In the genomic region with DNA sequence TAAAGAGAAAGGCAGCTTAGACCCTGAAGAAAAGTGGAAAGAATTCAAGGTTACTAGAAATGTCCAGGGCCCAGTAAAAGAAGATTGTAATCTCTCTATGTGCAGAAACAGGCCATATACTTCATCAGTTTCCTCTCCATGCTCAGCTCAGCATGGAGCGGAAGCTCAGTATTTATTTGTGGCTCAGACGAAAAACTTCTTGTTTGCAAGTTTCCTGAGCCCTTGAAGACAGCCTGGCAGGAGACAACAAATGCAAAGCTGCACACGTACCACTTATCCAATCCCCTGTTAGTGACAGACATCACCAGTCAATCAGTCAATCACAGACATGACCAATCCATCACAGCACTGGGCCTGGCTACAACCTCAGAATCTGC, we compare ENCODE assay signal across 11 cellular contexts. TPM values are rescaled to one million over a fixed set of nuclear protein-coding genes. Genes with fewer than 3 reads are reported as not detected.
DNase-seq lines count a peak whose midpoint lies in the region; ATAC-seq, FAIRE-seq and TF ChIP-seq lines count a peak whose summit lies in the region.
"Had no signal": no experiment of that assay in that cellular context is flagged by ENCODE, and none has a peak within 500 bp of the region (broad histone marks: within the 10 kb centered on the region; RNA-seq: fewer than 3 reads in every experiment).

No MANE protein-coding gene starts in this region.

- H3K9ac ChIP-seq in skeletal muscle tissue (ENCODE audit: low read depth in 1 of 3, low read length in 3 of 3) = no peak overlapping the region

- WGBS in small intestine, 3 donors = 48 to 77% (median 71%) methylated on average over 3 of the region's 3 CpGs

- H3K4me1 ChIP-seq in DOHH2 (ENCODE audit: control insufficient read depth, low read length) = peaks cover 33% of the 10 kb centered on the region
- H3K4me1 ChIP-seq in ascending aorta = peaks cover 0 to 33% of the 10 kb centered on the region in 2 donors
- peaks cover 0 to 34% of the 10 kb centered on the region in 2 donors for H3K4me1 ChIP-seq in left lung
- H3K4me1 ChIP-seq in skeletal muscle tissue (ENCODE audit: control insufficient read depth in 3 of 3, insufficient read depth in 3 of 3, low read length in 3 of 3) = peaks cover 11 to 20% (median 13%) of the 10 kb centered on the region in 3 donors
- no peaks in the 10 kb centered on the region for H3K4me1 ChIP-seq in small intestine (ENCODE audit: control insufficient read depth in 2 of 2, insufficient read depth in 1 of 2, low read depth in 1 of 2, low read length in 1 of 2)

- TF ChIP-seq CTCF in DOHH2 (IDR thresholded peaks at IDR 0.05; ENCODE audit: low read depth, low read length, poor library complexity, severe bottlenecking) (no peak), ascending aorta (IDR thresholded peaks at IDR 0.05) (no peak), left lung (IDR thresholded peaks at IDR 0.05) (no peak)

- intact Hi-C loops in ascending aorta (cut with DNase I) = loop anchor here (1.0 to 2.0 kb wide), 2 partner anchors 23 to 34 kb away; no protein-coding TSS in a partner anchor
- intact Hi-C loops in left lung (cut with DNase I) = no loop called here
- intact Hi-C loops in head of caudate nucleus (cut with DNase I) = no loop called here

- peak overlapping the region; percentile 44 for H3K4me2 ChIP-seq in DOHH2 (ENCODE audit: low read length)

- H3K27me3 ChIP-seq in DOHH2 (ENCODE audit: control insufficient read depth, low read length) (peaks cover 4% of the 10 kb centered on the region; the same call in 1 of the 2 replicates), ascending aorta (no peaks in the 10 kb centered on the region), left lung (no peaks in the 10 kb centered on the region), skeletal muscle tissue (ENCODE audit: control insufficient read depth in 3 of 3, insufficient read depth in 3 of 3, low read length in 3 of 3) (no peaks in the 10 kb centered on the region), small intestine (ENCODE audit: control insufficient read depth in 2 of 2, insufficient read depth in 2 of 2, low read length in 2 of 2) (no peaks in the 10 kb centered on the region)

- no peak for DNase-seq in ascending aorta (ENCODE audit: low spot score in 2 of 2)
- no peak for DNase-seq in left lung
- no peak for DNase-seq in head of caudate nucleus
- DNase-seq in small intestine = no peak
- no peak for DNase-seq in UCSD-AML1 (lab: John Stamatoyannopoulos, UW; ENCODE audit: unreplicated experiment)
- DNase-seq: activated CD4-positive, alpha-beta T cell treated with anti-CD3 and anti-CD28 coated beads, Interleukin-2, amount 10 ng/mL, durations not matched to agents 24 days and 14 days; left colon; stimulated activated naive CD8-positive, alpha-beta T cell treated with anti-CD3 and anti-CD28 coated beads, Interleukin-15, Interleukin-2, amounts not matched to agents 100 U/mL and 50 U/mL, for 24 hours had no signal

- FAIRE-seq in small intestine (lab: Jason Lieb, UNC) = no peak

- no peaks in the 10 kb centered on the region for H3K79me2 ChIP-seq in DOHH2 (ENCODE audit: control insufficient read depth, low read length)

- no peaks in the 10 kb centered on the region for H3K9me2 ChIP-seq in DOHH2 (replicated peaks; ENCODE audit: control insufficient read depth, low read length)

- H3K27ac ChIP-seq in DOHH2 (ENCODE audit: low read depth, low read length) (peak overlapping the region; percentile 67), ascending aorta (peak overlapping the region; percentile 80 to 83), left lung (peak overlapping the region; percentile 53 to 84), skeletal muscle tissue (ENCODE audit: low read depth, low read length) (peak overlapping the region; percentile 56), small intestine (ENCODE audit: low read depth in 1 of 2, low read length in 1 of 2) (peak overlapping the region in 1 of 2 donors; percentile 72)

- ATAC-seq in left lung (peak; percentile 55), HG03469 (IDR thresholded peaks at IDR 0.05; ENCODE audit: unreplicated experiment) (no peak)
- ATAC-seq: left colon; stimulated activated naive CD8-positive, alpha-beta T cell treated with anti-CD3 and anti-CD28 coated beads, Interleukin-15, Interleukin-2, amounts not matched to agents 100 U/mL and 50 U/mL, for 24 hours had no signal

- H3F3A ChIP-seq in DOHH2 (ENCODE audit: control insufficient read depth, insufficient read depth) = peaks cover 6% of the 10 kb centered on the region; the same call in 1 of the 2 replicates

- no peaks in the 10 kb centered on the region for H4K20me1 ChIP-seq in DOHH2 (ENCODE audit: control insufficient read depth, insufficient read depth, low read depth, low read length)

- no peaks in the 10 kb centered on the region for H3K36me3 ChIP-seq in DOHH2 (ENCODE audit: control insufficient read depth, low read length)
- no peaks in the 10 kb centered on the region for H3K36me3 ChIP-seq in ascending aorta
- H3K36me3 ChIP-seq in left lung = no peaks in the 10 kb centered on the region
- no peaks in the 10 kb centered on the region for H3K36me3 ChIP-seq in skeletal muscle tissue (ENCODE audit: control insufficient read depth in 3 of 3, insufficient read depth in 3 of 3, low read length in 3 of 3)
- no peaks in the 10 kb centered on the region for H3K36me3 ChIP-seq in small intestine (ENCODE audit: control insufficient read depth in 2 of 2, insufficient read depth in 2 of 2, low read length in 2 of 2)

- no peaks in the 10 kb centered on the region for H3K9me3 ChIP-seq in DOHH2 (ENCODE audit: control insufficient read depth, insufficient read depth, low read length)
- no peaks in the 10 kb centered on the region for H3K9me3 ChIP-seq in ascending aorta
- no peaks in the 10 kb centered on the region for H3K9me3 ChIP-seq in left lung
- H3K9me3 ChIP-seq in skeletal muscle tissue (ENCODE audit: control insufficient read depth in 3 of 3, low read length in 3 of 3) = no peaks in the 10 kb centered on the region
- H3K9me3 ChIP-seq in small intestine (ENCODE audit: control insufficient read depth, low read depth) = no peaks in the 10 kb centered on the region

- peak overlapping the region; percentile 18; the same call in 1 of the 2 replicates for H3K4me3 ChIP-seq in DOHH2 (ENCODE audit: low read length)
- H3K4me3 ChIP-seq in ascending aorta = no peak overlapping the region
- H3K4me3 ChIP-seq in left lung = no peak overlapping the region
- no peak overlapping the region for H3K4me3 ChIP-seq in skeletal muscle tissue (ENCODE audit: low read length in 3 of 3)
- H3K4me3 ChIP-seq in small intestine (ENCODE audit: low read depth in 1 of 2, low read length in 2 of 2) = no peak overlapping the region

RNA-seq across cellular contexts. Expression of gene KLF2, which starts 8.1 kb away (rescaled TPM):
- total RNA-seq in ascending aorta = 281 TPM
- 10 to 100 TPM; 30.2 to 75.9 TPM for total RNA-seq in left lung
- 14.1 TPM for total RNA-seq in skeletal muscle tissue
- polyA plus RNA-seq in small intestine = 10 to 100 TPM in 1 of 3 donors, 1 to 10 TPM in 2; 1.1 to 25.4 (median 3.8) TPM
